8 cellular contexts compared by ENCODE assay signal in genomic region chr12:88946377-88946997, GRCh38.
A peak's percentile ranks its signal among the peaks of the same experiment; 100 is the strongest.
DNase-seq lines count a peak whose midpoint lies in the region; ATAC-seq and TF ChIP-seq lines count a peak whose summit lies in the region.

No MANE protein-coding gene starts in this region.

- H3K36me3 Mint-ChIP-seq in mesothelial cell of epicardium: peaks cover 2% of the 10 kb centered on the region
- no peaks in the 10 kb centered on the region for H3K36me3 Mint-ChIP-seq in activated naive CD4-positive, alpha-beta T cell treated with anti-CD3 and anti-CD28 coated beads for 36 hours (ENCODE audit: low read depth)
- no peaks in the 10 kb centered on the region for H3K36me3 Mint-ChIP-seq in T-cell

- H3K27ac Mint-ChIP-seq in mesothelial cell of epicardium (no peak overlapping the region), T-cell (no peak overlapping the region)
- no peak overlapping the region for H3K27ac Mint-ChIP-seq in activated naive CD4-positive, alpha-beta T cell treated with anti-CD3 and anti-CD28 coated beads for 36 hours

- CTCF ChIA-PET in activated naive CD4-positive, alpha-beta T cell treated with anti-CD3 and anti-CD28 coated beads for 36 hours (lab: Charles Lee): no interaction called here
- CTCF ChIA-PET in T-cell (lab: Charles Lee): interaction anchor here in 1 of 2 donors (1.2 kb wide), 1 partner anchor 12 kb away, joined by 3 read pairs; no protein-coding TSS in a partner anchor

- H3K4me3 Mint-ChIP-seq in mesothelial cell of epicardium: no peak overlapping the region
- H3K4me3 Mint-ChIP-seq in activated naive CD4-positive, alpha-beta T cell treated with anti-CD3 and anti-CD28 coated beads for 36 hours: no peak overlapping the region
- H3K4me3 Mint-ChIP-seq in T-cell: no peak overlapping the region

- ATAC-seq in GM21390 (IDR thresholded peaks at IDR 0.05; ENCODE audit: unreplicated experiment) (peak; percentile 57), T-cell (replicated peaks in 1 of 4) (no peak)

- peaks cover 3% of the 10 kb centered on the region for H3K4me1 Mint-ChIP-seq in mesothelial cell of epicardium
- no peaks in the 10 kb centered on the region for H3K4me1 Mint-ChIP-seq in activated naive CD4-positive, alpha-beta T cell treated with anti-CD3 and anti-CD28 coated beads for 36 hours (ENCODE audit: low read depth)
- no peaks in the 10 kb centered on the region for H3K4me1 Mint-ChIP-seq in T-cell

- H3K27me3 Mint-ChIP-seq in mesothelial cell of epicardium (ENCODE audit: low read depth): peaks cover 7% of the 10 kb centered on the region
- peaks cover 10% of the 10 kb centered on the region for H3K27me3 Mint-ChIP-seq in activated naive CD4-positive, alpha-beta T cell treated with anti-CD3 and anti-CD28 coated beads for 36 hours (ENCODE audit: low read depth)
- H3K27me3 Mint-ChIP-seq in T-cell: peaks cover 10 to 22% of the 10 kb centered on the region in 2 donors

- no peak overlapping the region for H3K4me3 ChIP-seq in ACC112 (ENCODE audit: low read depth, low read length)

- TF ChIP-seq CTCF in mesothelial cell of epicardium (IDR thresholded peaks at IDR 0.05; ENCODE audit: unreplicated experiment): no peak

- no peaks in the 10 kb centered on the region for H3K79me2 ChIP-seq in ACC112 (ENCODE audit: control insufficient read depth, insufficient read depth, low read length, unreplicated experiment)

- H3K4me1 ChIP-seq in ACC112 (ENCODE audit: control insufficient read depth, insufficient read depth, low read length, unreplicated experiment): peaks cover 28% of the 10 kb centered on the region

- peak overlapping the region; percentile 48 for H3K27ac ChIP-seq in ACC112 (ENCODE audit: low read depth, low read length)

- no peaks in the 10 kb centered on the region for H3K27me3 ChIP-seq in ACC112 (ENCODE audit: insufficient read depth, low read length)

- intact Hi-C loops in activated naive CD4-positive, alpha-beta T cell treated with anti-CD3 and anti-CD28 coated beads for 36 hours (cut with micrococcal nuclease): no loop called here

- POLR2A ChIA-PET in T-cell (lab: Charles Lee): interaction anchor here in 1 of 2 donors (0.6 kb wide), 1 partner anchor 594 kb away, joined by 3 read pairs; no protein-coding TSS in a partner anchor

- H3K36me3 ChIP-seq in ACC112 (ENCODE audit: insufficient read depth, low read length): no peaks in the 10 kb centered on the region

- DNase-seq in NCI-H226 (peak; percentile 85), globus pallidus (ENCODE audit: low spot score) (peak; percentile 13), mesothelial cell of epicardium (ENCODE audit: low spot score in 2 of 2, unreplicated experiment in 2 of 2) (no peak), T-cell (no peak), NCI-H345 treated with DMSO at 0.1 percent for 48 hours (lab: John Stamatoyannopoulos, UW; ENCODE audit: unreplicated experiment) (no peak)
- no peak for DNase-seq in activated naive CD4-positive, alpha-beta T cell treated with anti-CD3 and anti-CD28 coated beads for 36 hours

- H3K9me3 Mint-ChIP-seq in mesothelial cell of epicardium: peaks cover 5% of the 10 kb centered on the region
- H3K9me3 Mint-ChIP-seq in activated naive CD4-positive, alpha-beta T cell treated with anti-CD3 and anti-CD28 coated beads for 36 hours: no peaks in the 10 kb centered on the region
- H3K9me3 Mint-ChIP-seq in T-cell: no peaks in the 10 kb centered on the region

- H2AFZ ChIP-seq in ACC112 (ENCODE audit: low read length, unreplicated experiment): peak overlapping the region; percentile 34

Comparison
In these comparisons a context has a peak if more than half of its experiments do, and no peak if none do; other contexts are left out.
1. DNase-seq: peak in NCI-H226 (single experiment) and globus pallidus (single experiment); none in mesothelial cell of epicardium (0 of 2), activated naive CD4-positive, alpha-beta T cell treated with anti-CD3 and anti-CD28 coated beads for 36 hours (single experiment), T-cell (0 of 34) and NCI-H345 treated with DMSO at 0.1 percent for 48 hours (single experiment).